In genomic region chr4:24775209-24775608, GRCh38 we compare ENCODE assay signal across 35 cellular contexts. TPM values are rescaled to one million over a fixed set of nuclear protein-coding genes. Genes with fewer than 3 reads are reported as not detected.
DNase-seq lines count a peak whose midpoint lies in the region; ATAC-seq, FAIRE-seq and TF ChIP-seq lines count a peak whose summit lies in the region.
"Had no signal": no experiment of that assay in that cellular context is flagged by ENCODE, and none has a peak within 500 bp of the region (broad histone marks: within the 10 kb centered on the region; RNA-seq: fewer than 3 reads in every experiment).

No MANE protein-coding gene starts in this region.

- ATAC-seq in lung (ENCODE audit: insufficient read depth, low FRiP score): peak; percentile 9
- ATAC-seq: CD8-positive, alpha-beta T cell; GM12878; HCT116; left ventricle myocardium superior had no signal

- intact Hi-C loops in head of caudate nucleus (cut with DNase I): no loop called here

- H3K79me2 ChIP-seq in astrocyte (ENCODE audit: insufficient read depth, low read length): no peaks in the 10 kb centered on the region

- no peak for TF ChIP-seq CTCF in astrocyte (IDR thresholded peaks at IDR 0.05; ENCODE audit: insufficient read depth, low read depth, low read length)
- no peak for TF ChIP-seq CTCF in lung (IDR thresholded peaks at IDR 0.05; ENCODE audit: control extremely low read depth, extremely low read depth)

- no peak overlapping the region for H3K4me3 Mint-ChIP-seq in astrocyte (ENCODE audit: unreplicated experiment)
- H3K4me3 Mint-ChIP-seq: activated CD4-positive, alpha-beta memory T cell treated with anti-CD3 and anti-CD28 coated beads for 36 hours; activated naive CD4-positive, alpha-beta T cell treated with anti-CD3 and anti-CD28 coated beads for 36 hours; CD8-positive, alpha-beta T cell; naive B cell had no signal

- H3K36me3 ChIP-seq in astrocyte (ENCODE audit: insufficient read depth, low read length): no peaks in the 10 kb centered on the region
- H3K36me3 ChIP-seq in lung (ENCODE audit: control insufficient read depth in 2 of 2, insufficient read depth in 2 of 2, low read length in 2 of 2): no peaks in the 10 kb centered on the region
- no peaks in the 10 kb centered on the region for H3K36me3 ChIP-seq in small intestine (ENCODE audit: control insufficient read depth in 2 of 2, insufficient read depth in 2 of 2, low read length in 2 of 2)
- H3K36me3 ChIP-seq: adrenal gland, BE2C, brain microvascular endothelial cell, right atrium auricular region, stomach, vagina had no signal

- no peaks in the 10 kb centered on the region for H4K20me1 ChIP-seq in astrocyte (ENCODE audit: insufficient read depth, low read length)

- H3K4me2 ChIP-seq in astrocyte (ENCODE audit: low read length): no peak overlapping the region

- TF ChIP-seq EP300 in Ishikawa (IDR thresholded peaks at IDR 0.05; ENCODE audit: borderline replicate concordance): no peak

- H3K4me3 ChIP-seq in astrocyte (ENCODE audit: insufficient read depth, low read depth, low read length) (no peak overlapping the region), lung (no peak overlapping the region), small intestine (ENCODE audit: low read depth in 1 of 2, low read length in 2 of 2) (no peak overlapping the region)
- H3K4me3 ChIP-seq: adrenal gland, GM12878, right atrium auricular region, stomach, vagina had no signal

- FAIRE-seq in astrocyte (lab: Jason Lieb, UNC): peak; percentile 9
- FAIRE-seq in small intestine (lab: Jason Lieb, UNC): no peak
- FAIRE-seq: GM12878 had no signal

- no peak overlapping the region for H2AFZ ChIP-seq in astrocyte (ENCODE audit: low read depth, low read length)

- TF ChIP-seq RAD21 in Ishikawa (IDR thresholded peaks at IDR 0.05; ENCODE audit: low read depth): no peak

- peak; percentile 72 for DNase-seq in EH (ENCODE audit: low read depth)
- DNase-seq in astrocyte (ENCODE audit: low read depth): no peak
- no peak for DNase-seq in lung (ENCODE audit: low spot score)
- DNase-seq in small intestine: no peak
- DNase-seq in erythroblast (lab: John Stamatoyannopoulos, UW): no peak
- DNase-seq in head of caudate nucleus: no peak
- no peak for DNase-seq in stimulated activated CD4-positive, alpha-beta T cell treated with anti-CD3 and anti-CD28 coated beads, Interleukin-15, amount 100 ng/mL, for 24 hours
- DNase-seq: ACHN; activated CD4-positive, alpha-beta memory T cell treated with anti-CD3 and anti-CD28 coated beads for 36 hours; activated CD4-positive, alpha-beta T cell treated with anti-CD3 and anti-CD28 coated beads for 1 hour; activated naive CD4-positive, alpha-beta T cell treated with anti-CD3 and anti-CD28 coated beads for 36 hours; adrenal gland; BE2C; brain microvascular endothelial cell; CD8-positive, alpha-beta T cell; effector CD4-positive, alpha-beta T cell; glutamatergic neuron; islet precursor cell; left ventricle myocardium superior; midbrain; naive B cell; NCI-H1092; NCI-H1694 treated with DMSO at 0.1 percent for 48 hours; NCI-H446; NCI-H774; posterior cingulate gyrus; stimulated activated CD4-positive, alpha-beta T cell treated with anti-CD3 and anti-CD28 coated beads, Interleukin-12 subunit alpha, Interleukin-12 subunit beta, amount 100 ng/mL, for 4 hours; stimulated activated CD4-positive, alpha-beta T cell treated with anti-CD3 and anti-CD28 coated beads, Interleukin-4, amount 100 ng/mL, for 1 hour; stomach; T-helper 2 cell had no signal

- 59 to 83% methylated on average over 2 of the region's 2 CpGs for WGBS in lung, 2 donors
- 71 to 87% (median 80%) methylated on average over 2 of the region's 2 CpGs for WGBS in small intestine, 3 donors

- H3K9me3 ChIP-seq in astrocyte (ENCODE audit: insufficient read depth, low read depth, low read length) (no peaks in the 10 kb centered on the region), lung (ENCODE audit: control insufficient read depth in 2 of 2, insufficient read depth in 1 of 2, low read length in 1 of 2) (no peaks in the 10 kb centered on the region), small intestine (ENCODE audit: control insufficient read depth, low read depth) (no peaks in the 10 kb centered on the region)
- H3K9me3 ChIP-seq: adrenal gland, BE2C, right atrium auricular region, stomach, vagina had no signal

- H3K9me3 Mint-ChIP-seq in astrocyte (ENCODE audit: unreplicated experiment): peaks cover 4% of the 10 kb centered on the region
- H3K9me3 Mint-ChIP-seq: activated CD4-positive, alpha-beta memory T cell treated with anti-CD3 and anti-CD28 coated beads for 36 hours; activated naive CD4-positive, alpha-beta T cell treated with anti-CD3 and anti-CD28 coated beads for 36 hours; CD8-positive, alpha-beta T cell had no signal

- no peak for TF ChIP-seq POLR2A in erythroblast (IDR thresholded peaks at IDR 0.05; ENCODE audit: low read length)

- H3K27me3 ChIP-seq in astrocyte (ENCODE audit: insufficient read depth, low read length): no peaks in the 10 kb centered on the region
- no peaks in the 10 kb centered on the region for H3K27me3 ChIP-seq in lung (ENCODE audit: control insufficient read depth, insufficient read depth)
- H3K27me3 ChIP-seq in small intestine (ENCODE audit: control insufficient read depth in 2 of 2, insufficient read depth in 2 of 2, low read length in 2 of 2): no peaks in the 10 kb centered on the region
- H3K27me3 ChIP-seq: adrenal gland, BE2C, brain microvascular endothelial cell, right atrium auricular region, stomach, vagina had no signal

- peaks cover 11% of the 10 kb centered on the region for H3K4me1 Mint-ChIP-seq in astrocyte (ENCODE audit: low read depth, unreplicated experiment)
- H3K4me1 Mint-ChIP-seq: naive B cell had no signal

- no peak overlapping the region for H3K27ac Mint-ChIP-seq in astrocyte (ENCODE audit: unreplicated experiment)
- H3K27ac Mint-ChIP-seq: activated CD4-positive, alpha-beta memory T cell treated with anti-CD3 and anti-CD28 coated beads for 36 hours; activated naive CD4-positive, alpha-beta T cell treated with anti-CD3 and anti-CD28 coated beads for 36 hours; CD8-positive, alpha-beta T cell; naive B cell had no signal

- H3K4me1 ChIP-seq in astrocyte (ENCODE audit: insufficient read depth, low read length) (peaks cover 24% of the 10 kb centered on the region), lung (ENCODE audit: control insufficient read depth in 2 of 2, insufficient read depth in 2 of 2, low read length in 2 of 2) (peaks cover 0 to 2% of the 10 kb centered on the region in 2 donors), small intestine (ENCODE audit: control insufficient read depth in 2 of 2, insufficient read depth in 1 of 2, low read depth in 1 of 2, low read length in 1 of 2) (peaks cover 0 to 4% of the 10 kb centered on the region in 2 donors)
- H3K4me1 ChIP-seq: adrenal gland, BE2C had no signal

- H3K27ac ChIP-seq in astrocyte (ENCODE audit: low read depth, low read length) (no peak overlapping the region), lung (ENCODE audit: low read depth in 1 of 2, low read length in 1 of 2) (no peak overlapping the region), small intestine (ENCODE audit: low read depth in 1 of 2, low read length in 1 of 2) (no peak overlapping the region)
- H3K27ac ChIP-seq: adrenal gland, brain microvascular endothelial cell, right atrium auricular region, stomach, vagina had no signal

- H3K9ac ChIP-seq in astrocyte (ENCODE audit: low read length): no peak overlapping the region

- no peaks in the 10 kb centered on the region for H3K27me3 Mint-ChIP-seq in astrocyte (ENCODE audit: low read depth, unreplicated experiment)
- H3K27me3 Mint-ChIP-seq: activated CD4-positive, alpha-beta memory T cell treated with anti-CD3 and anti-CD28 coated beads for 36 hours had no signal

- no peaks in the 10 kb centered on the region for H3K36me3 Mint-ChIP-seq in astrocyte (ENCODE audit: low read depth, unreplicated experiment)
- H3K36me3 Mint-ChIP-seq: activated CD4-positive, alpha-beta memory T cell treated with anti-CD3 and anti-CD28 coated beads for 36 hours; CD8-positive, alpha-beta T cell had no signal

TF ChIP-seq in Ishikawa, 13 proteins besides CTCF, POLR2A, EP300 and RAD21:
- no peak for TF ChIP-seq TAF1 (IDR thresholded peaks at IDR 0.05; ENCODE audit: low read depth)
- peak; percentile 7; the same call in 1 of the 2 replicates for TF ChIP-seq CEBPB (IDR thresholded peaks at IDR 0.05)
- no peak for TF ChIP-seq USF1 (IDR thresholded peaks at IDR 0.05)
- no peak for TF ChIP-seq CREB1 (IDR thresholded peaks at IDR 0.05; ENCODE audit: low read depth)
- TF ChIP-seq ZBTB7A (IDR thresholded peaks at IDR 0.05; ENCODE audit: low read depth): no peak
- no peak for TF ChIP-seq TCF12 (IDR thresholded peaks at IDR 0.05; ENCODE audit: low read depth)
- TF ChIP-seq NFIC (IDR thresholded peaks at IDR 0.05): no peak

RNA-seq across cellular contexts. Expression of gene SOD3, which starts 20.2 kb away (rescaled TPM):
- total RNA-seq in astrocyte (8.6 and 12.0 TPM in 2 replicates), lung (100 to 1,000 TPM in 1 of 2 donors, 10 to 100 TPM in 1; 48.9 to 101 TPM)
- polyA plus RNA-seq in lung (10 to 100 TPM; 35.7 to 58.8 TPM), small intestine (10 to 100 TPM in 1 of 3 donors, 1 to 10 TPM in 1, not detected in 1; 1.6 to 15.6 TPM)
- total RNA-seq: activated CD4-positive, alpha-beta memory T cell treated with anti-CD3 and anti-CD28 coated beads for 36 hours; activated naive CD4-positive, alpha-beta T cell treated with anti-CD3 and anti-CD28 coated beads for 36 hours; CD8-positive, alpha-beta T cell; GM12878 had no signal
- polyA plus RNA-seq: GM12878 had no signal
